In genomic region chr2:194260185-194260584, GRCh38 we compare ENCODE assay signal across 1 cellular context.
A peak's percentile ranks its signal among the peaks of the same experiment; 100 is the strongest.
TF ChIP-seq lines count a peak whose summit lies in the region.

No MANE protein-coding gene starts in this region.

TF ChIP-seq in GM23338, 12 proteins besides CTCF, POLR2A, EP300 and RAD21:
- TF ChIP-seq ZNF462 (CRISPR knock-in tag; IDR thresholded peaks at IDR 0.05) (0 out of 2 replicates have a peak, but pooled peaks have one; percentile 42), POLR2AphosphoS5 (IDR thresholded peaks at IDR 0.05; ENCODE audit: low read depth) (no peak), EZH2 (IDR thresholded peaks at IDR 0.05; ENCODE audit: low read depth, unreplicated experiment) (no peak)
TF ChIP-seq in GM23338: peak in this region for 1.
